In genomic region chr19:18196511-18196845, GRCh38 we compare ENCODE assay signal across 14 cellular contexts. TPM values are rescaled to one million over a fixed set of nuclear protein-coding genes. Genes with fewer than 3 reads are reported as not detected.
"Had no signal": no experiment of that assay in that cellular context is flagged by ENCODE, and none has a peak within 500 bp of the region (broad histone marks: within the 10 kb centered on the region; RNA-seq: fewer than 3 reads in every experiment).

No MANE protein-coding gene starts in this region.

- H3K27ac ChIP-seq: right lobe of liver, thoracic aorta had no signal

- DNase-seq: activated B cell treated with CpG ODN at 0.5 μM for 24 hours; activated CD8-positive, alpha-beta memory T cell treated with anti-CD3 and anti-CD28 coated beads, Interleukin-2, amount 50 U/mL, for 48 hours; activated naive CD4-positive, alpha-beta T cell treated with Interleukin-2 at 50 U/mL for 16 hours; erythroblast; islet precursor cell; nephron progenitor cell; SW 1271 had no signal

- H3K27ac Mint-ChIP-seq: activated T-helper 1 cell treated with anti-CD3 and anti-CD28 coated beads, Interleukin-12 subunit alpha, Interleukin-12 subunit beta, Interleukin-2, Interleukin-4 antibody, amounts not matched to agents 30 ng/mL and 10 ng/mL and 1 ng/mL, durations not matched to agents 14 hours and 24 hours and 36 hours; nephron progenitor cell had no signal

- H3K27me3 Mint-ChIP-seq: activated B cell treated with CpG ODN at 0.5 μM for 24 hours; activated CD4-positive, alpha-beta T cell treated with anti-CD3 and anti-CD28 coated beads, Interleukin-2, amount 10 ng/mL, durations not matched to agents 24 days and 14 days had no signal

- H3K4me3 Mint-ChIP-seq: activated B cell treated with CpG ODN at 0.5 μM for 24 hours; activated CD4-positive, alpha-beta T cell treated with anti-CD3 and anti-CD28 coated beads, Interleukin-2, amount 10 ng/mL, durations not matched to agents 24 days and 14 days; activated T-helper 1 cell treated with anti-CD3 and anti-CD28 coated beads, Interleukin-12 subunit alpha, Interleukin-12 subunit beta, Interleukin-2, Interleukin-4 antibody, amounts not matched to agents 30 ng/mL and 10 ng/mL and 1 ng/mL, durations not matched to agents 14 hours and 24 hours and 36 hours; nephron progenitor cell had no signal

- ATAC-seq: right lobe of liver had no signal

- H3K9me3 Mint-ChIP-seq: activated B cell treated with CpG ODN at 0.5 μM for 24 hours; activated CD4-positive, alpha-beta T cell treated with anti-CD3 and anti-CD28 coated beads, Interleukin-2, amount 10 ng/mL, durations not matched to agents 24 days and 14 days; activated T-helper 1 cell treated with anti-CD3 and anti-CD28 coated beads, Interleukin-12 subunit alpha, Interleukin-12 subunit beta, Interleukin-2, Interleukin-4 antibody, amounts not matched to agents 30 ng/mL and 10 ng/mL and 1 ng/mL, durations not matched to agents 14 hours and 24 hours and 36 hours; nephron progenitor cell had no signal

- H3K27me3 ChIP-seq: right lobe of liver had no signal

- H3K9me3 ChIP-seq: right lobe of liver, thoracic aorta had no signal

RNA-seq across cellular contexts. Expression of gene IFI30, which starts 22.9 kb away (rescaled TPM):
- total RNA-seq: osteocyte had no signal

RNA-seq across cellular contexts. Expression of gene PDE4C, which starts 29.8 kb away (rescaled TPM):
- total RNA-seq: activated B cell treated with CpG ODN at 0.5 μM for 24 hours; activated T-helper 1 cell treated with anti-CD3 and anti-CD28 coated beads, Interleukin-12 subunit alpha, Interleukin-12 subunit beta, Interleukin-2, Interleukin-4 antibody, amounts not matched to agents 30 ng/mL and 10 ng/mL and 1 ng/mL, durations not matched to agents 14 hours and 24 hours and 36 hours; mononuclear cell; T-helper 2 cell treated with Interferon-gamma antibody and Interleukin-4, amounts not matched to agents 100 ng/mL and 5 ng/mL, for 36 hours had no signal
